Comparison of ENCODE assay signal across 21 cellular contexts in genomic region chr13:53501387-53501786, GRCh38.
DNase-seq lines count a peak whose midpoint lies in the region; ATAC-seq and TF ChIP-seq lines count a peak whose summit lies in the region.
"Had no signal": no experiment of that assay in that cellular context is flagged by ENCODE, and none has a peak within 500 bp of the region (broad histone marks: within the 10 kb centered on the region; RNA-seq: fewer than 3 reads in every experiment).

No MANE protein-coding gene starts in this region.

- DNase-seq in NCI-H69 (lab: John Stamatoyannopoulos, UW): peak; percentile 66
- no peak for DNase-seq in activated CD4-positive, alpha-beta T cell treated with anti-CD3 and anti-CD28 coated beads for 36 hours
- no peak for DNase-seq in uterus
- DNase-seq in mesenchymal stem cell: no peak
- no peak for DNase-seq in brain microvascular endothelial cell
- DNase-seq: ACHN; activated CD4-positive, alpha-beta T cell treated with anti-CD3 and anti-CD28 coated beads for 4 hours; activated CD8-positive, alpha-beta memory T cell treated with anti-CD3 and anti-CD28 coated beads, Interleukin-2, amount 10 ng/mL, durations not matched to agents 7 days and 5 days; activated effector memory CD4-positive, alpha-beta T cell treated with Interleukin-2 at 50 U/mL for 16 hours; activated naive CD8-positive, alpha-beta T cell treated with anti-CD3 and anti-CD28 coated beads, Interleukin-2, amount 50 U/mL, for 24 hours; C1 segment of cervical spinal cord; colonic mucosa; heart left ventricle; left ventricle myocardium superior; NCI-H446; small intestine; stimulated activated CD4-positive, alpha-beta T cell treated with anti-CD3 and anti-CD28 coated beads, Interleukin-4, amount 100 ng/mL, for 24 hours had no signal

- H3K4me3 ChIP-seq in uterus (no peak overlapping the region), mesenchymal stem cell (ENCODE audit: insufficient read depth in 1 of 2, low read depth in 1 of 2, low read length in 2 of 2) (no peak overlapping the region), brain microvascular endothelial cell (ENCODE audit: low read depth, low read length) (no peak overlapping the region)
- H3K4me3 ChIP-seq: colonic mucosa, heart left ventricle had no signal

- no peak overlapping the region for H3K18ac ChIP-seq in mesenchymal stem cell (ENCODE audit: low read depth in 1 of 2, low read length in 2 of 2)

- no peaks in the 10 kb centered on the region for H3K27me3 Mint-ChIP-seq in activated CD4-positive, alpha-beta T cell treated with anti-CD3 and anti-CD28 coated beads for 36 hours
- H3K27me3 Mint-ChIP-seq: activated CD8-positive, alpha-beta memory T cell treated with anti-CD3 and anti-CD28 coated beads, Interleukin-2, amount 10 ng/mL, durations not matched to agents 7 days and 5 days; activated naive CD8-positive, alpha-beta T cell treated with anti-CD3 and anti-CD28 coated beads, Interleukin-2, amount 50 U/mL, for 24 hours had no signal

- CTCF ChIA-PET in activated CD4-positive, alpha-beta T cell treated with anti-CD3 and anti-CD28 coated beads for 36 hours (lab: Charles Lee): no interaction called here

- no peak overlapping the region for H2BK120ac ChIP-seq in mesenchymal stem cell (ENCODE audit: low read depth, low read length)

- in situ Hi-C loops in brain microvascular endothelial cell (cut with HindIII; ENCODE audit: low pct_ligation_motif_present, low sequenced_read_pairs): no loop called here

- no peak overlapping the region for H4K91ac ChIP-seq in mesenchymal stem cell (ENCODE audit: low read length)

- no peak overlapping the region for H3K4ac ChIP-seq in mesenchymal stem cell (ENCODE audit: low read depth in 1 of 2, low read length in 2 of 2)

- H3K36me3 ChIP-seq in uterus (no peaks in the 10 kb centered on the region), mesenchymal stem cell (ENCODE audit: control insufficient read depth in 1 of 2, insufficient read depth in 2 of 2, low read depth in 1 of 2, low read length in 2 of 2) (no peaks in the 10 kb centered on the region), brain microvascular endothelial cell (replicated peaks) (no peaks in the 10 kb centered on the region)
- H3K36me3 ChIP-seq: colonic mucosa, heart left ventricle had no signal

- peaks cover 8% of the 10 kb centered on the region for H3K9me3 Mint-ChIP-seq in activated CD4-positive, alpha-beta T cell treated with anti-CD3 and anti-CD28 coated beads for 36 hours (ENCODE audit: low read depth)

- no peak overlapping the region for H2AK5ac ChIP-seq in mesenchymal stem cell (ENCODE audit: low read length, severe bottlenecking)

- POLR2A ChIA-PET in activated CD4-positive, alpha-beta T cell treated with anti-CD3 and anti-CD28 coated beads for 36 hours (lab: Charles Lee): no interaction called here

- no peak overlapping the region for H2AFZ ChIP-seq in mesenchymal stem cell (ENCODE audit: low read depth, low read length)

- no peak overlapping the region for H3K4me2 ChIP-seq in mesenchymal stem cell (ENCODE audit: low read length, poor library complexity, severe bottlenecking)

- no peak overlapping the region for H3K27ac Mint-ChIP-seq in activated CD4-positive, alpha-beta T cell treated with anti-CD3 and anti-CD28 coated beads for 36 hours
- H3K27ac Mint-ChIP-seq: activated CD8-positive, alpha-beta memory T cell treated with anti-CD3 and anti-CD28 coated beads, Interleukin-2, amount 10 ng/mL, durations not matched to agents 7 days and 5 days; activated naive CD8-positive, alpha-beta T cell treated with anti-CD3 and anti-CD28 coated beads, Interleukin-2, amount 50 U/mL, for 24 hours had no signal

- no peaks in the 10 kb centered on the region for H3K4me1 ChIP-seq in uterus
- no peaks in the 10 kb centered on the region for H3K4me1 ChIP-seq in mesenchymal stem cell (ENCODE audit: control insufficient read depth, insufficient read depth, low read depth, low read length)
- H3K4me1 ChIP-seq: colonic mucosa, heart left ventricle had no signal

- no peak overlapping the region for H2BK15ac ChIP-seq in mesenchymal stem cell (ENCODE audit: low read depth, poor library complexity, severe bottlenecking)

- TF ChIP-seq POLR2A in GM18505 (IDR thresholded peaks at IDR 0.05; ENCODE audit: borderline replicate concordance, extremely low read depth, insufficient read depth, insufficient read length) (no peak), uterus (IDR thresholded peaks at IDR 0.05) (no peak)

- H3K14ac ChIP-seq in mesenchymal stem cell (ENCODE audit: low read length in 2 of 2): no peak overlapping the region

- ATAC-seq in GM18505 (IDR thresholded peaks at IDR 0.05; ENCODE audit: unreplicated experiment): peak; percentile 68
- peak; percentile 52 for ATAC-seq in GM21529 (IDR thresholded peaks at IDR 0.05; ENCODE audit: unreplicated experiment)
- peak; percentile 88 for ATAC-seq in HG02852 (IDR thresholded peaks at IDR 0.05; ENCODE audit: unreplicated experiment)
- no peak for ATAC-seq in activated CD4-positive, alpha-beta T cell treated with anti-CD3 and anti-CD28 coated beads for 36 hours
- ATAC-seq: activated CD8-positive, alpha-beta memory T cell treated with anti-CD3 and anti-CD28 coated beads, Interleukin-2, amount 10 ng/mL, durations not matched to agents 7 days and 5 days; activated naive CD8-positive, alpha-beta T cell treated with anti-CD3 and anti-CD28 coated beads, Interleukin-2, amount 50 U/mL, for 24 hours; heart left ventricle; left ventricle myocardium superior; Right ventricle myocardium inferior had no signal

- H4K8ac ChIP-seq in mesenchymal stem cell (ENCODE audit: low read length): no peak overlapping the region

- H3K9ac ChIP-seq in mesenchymal stem cell (ENCODE audit: low read length): no peak overlapping the region

- no peaks in the 10 kb centered on the region for H3K36me3 Mint-ChIP-seq in activated CD4-positive, alpha-beta T cell treated with anti-CD3 and anti-CD28 coated beads for 36 hours (ENCODE audit: low read depth)
- H3K36me3 Mint-ChIP-seq: activated CD8-positive, alpha-beta memory T cell treated with anti-CD3 and anti-CD28 coated beads, Interleukin-2, amount 10 ng/mL, durations not matched to agents 7 days and 5 days had no signal

- H2BK5ac ChIP-seq in mesenchymal stem cell (ENCODE audit: low read depth, low read length, poor library complexity, severe bottlenecking): no peak overlapping the region

- H3K79me1 ChIP-seq in mesenchymal stem cell (replicated peaks; ENCODE audit: low read length, poor library complexity, severe bottlenecking): no peaks in the 10 kb centered on the region

- no peak overlapping the region for H3K23ac ChIP-seq in mesenchymal stem cell (ENCODE audit: low read length in 2 of 2)

- H3K27me3 ChIP-seq in uterus (no peaks in the 10 kb centered on the region), mesenchymal stem cell (ENCODE audit: control insufficient read depth in 1 of 2, insufficient read depth in 1 of 2, low read length in 2 of 2) (no peaks in the 10 kb centered on the region), brain microvascular endothelial cell (replicated peaks) (no peaks in the 10 kb centered on the region)
- H3K27me3 ChIP-seq: colonic mucosa, heart left ventricle had no signal

- no peaks in the 10 kb centered on the region for H3K9me3 ChIP-seq in uterus
- H3K9me3 ChIP-seq in mesenchymal stem cell (ENCODE audit: control insufficient read depth, low read length): no peaks in the 10 kb centered on the region
- H3K9me3 ChIP-seq: colonic mucosa had no signal

- H3K4me1 Mint-ChIP-seq in activated CD4-positive, alpha-beta T cell treated with anti-CD3 and anti-CD28 coated beads for 36 hours: no peaks in the 10 kb centered on the region
- H3K4me1 Mint-ChIP-seq: activated CD8-positive, alpha-beta memory T cell treated with anti-CD3 and anti-CD28 coated beads, Interleukin-2, amount 10 ng/mL, durations not matched to agents 7 days and 5 days; activated naive CD8-positive, alpha-beta T cell treated with anti-CD3 and anti-CD28 coated beads, Interleukin-2, amount 50 U/mL, for 24 hours had no signal

- no peak overlapping the region for H2BK12ac ChIP-seq in mesenchymal stem cell (ENCODE audit: low read length in 2 of 2)

- TF ChIP-seq CTCF in uterus (IDR thresholded peaks at IDR 0.05): no peak
- no peak for TF ChIP-seq CTCF in brain microvascular endothelial cell (IDR thresholded peaks at IDR 0.05; ENCODE audit: low read depth, low read length, missing control alignments)

- H3K27ac ChIP-seq in uterus: no peak overlapping the region
- no peak overlapping the region for H3K27ac ChIP-seq in mesenchymal stem cell (ENCODE audit: low read length, poor library complexity, severe bottlenecking)
- H3K27ac ChIP-seq in brain microvascular endothelial cell: no peak overlapping the region
- H3K27ac ChIP-seq: colonic mucosa, heart left ventricle had no signal

- no peak overlapping the region for H3K4me3 Mint-ChIP-seq in activated CD4-positive, alpha-beta T cell treated with anti-CD3 and anti-CD28 coated beads for 36 hours
- H3K4me3 Mint-ChIP-seq: activated CD8-positive, alpha-beta memory T cell treated with anti-CD3 and anti-CD28 coated beads, Interleukin-2, amount 10 ng/mL, durations not matched to agents 7 days and 5 days; activated naive CD8-positive, alpha-beta T cell treated with anti-CD3 and anti-CD28 coated beads, Interleukin-2, amount 50 U/mL, for 24 hours had no signal

- intact Hi-C loops in activated CD4-positive, alpha-beta T cell treated with anti-CD3 and anti-CD28 coated beads for 36 hours (cut with DNase I, micrococcal nuclease): no loop called here
- intact Hi-C loops in uterus (cut with DNase I; ENCODE audit: low total_unique reads): no loop called here
